In the genomic region with DNA sequence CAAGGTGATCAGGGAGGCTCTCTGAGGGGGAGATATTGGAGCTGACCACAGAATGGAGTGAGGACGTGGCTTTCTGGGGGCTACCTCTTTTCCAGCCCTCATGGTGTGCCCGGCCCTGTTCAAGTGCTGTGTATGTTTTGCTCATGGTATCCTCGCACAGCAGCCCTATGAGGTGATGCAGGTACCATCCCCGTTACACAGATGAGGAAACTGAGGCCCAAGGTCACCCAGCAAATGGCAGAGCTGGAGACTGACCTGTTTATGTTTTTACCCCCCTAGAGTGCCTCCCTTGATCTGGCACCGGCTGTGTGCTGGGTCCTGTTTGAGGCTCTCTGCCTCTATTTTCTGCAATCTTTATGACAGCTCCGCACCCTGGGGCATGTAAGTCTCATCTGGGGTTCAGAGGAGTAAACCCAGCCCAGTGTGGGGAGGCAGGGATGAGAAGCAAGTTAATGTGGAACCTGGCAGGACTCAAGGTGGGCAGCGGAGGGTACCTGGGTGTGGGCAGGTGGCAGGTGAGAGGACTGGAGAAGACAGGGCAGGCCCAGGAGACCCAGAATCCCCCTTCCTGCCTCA, we compare ENCODE assay signal across 27 cellular contexts. TPM values are rescaled to one million over a fixed set of nuclear protein-coding genes. Genes with fewer than 3 reads are reported as not detected.
"Had no signal": no experiment of that assay in that cellular context is flagged by ENCODE, and none has a peak within 500 bp of the region (broad histone marks: within the 10 kb centered on the region; RNA-seq: fewer than 3 reads in every experiment).

No MANE protein-coding gene starts in this region.

- H3K4me3 ChIP-seq: esophagus squamous epithelium, gastrocnemius medialis, left lung, pancreas, sigmoid colon, testis, upper lobe of left lung had no signal

- H3K4me1 Mint-ChIP-seq: activated CD4-positive, alpha-beta T cell treated with anti-CD3 and anti-CD28 coated beads, Interleukin-2, amount 10 ng/mL, durations not matched to agents 7 days and 5 days; activated CD8-positive, alpha-beta memory T cell treated with anti-CD3 and anti-CD28 coated beads, Interleukin-2, amount 10 ng/mL, durations not matched to agents 7 days and 5 days; activated naive CD4-positive, alpha-beta T cell treated with anti-CD3 and anti-CD28 coated beads, Interleukin-2, amount 10 ng/mL, durations not matched to agents 7 days and 5 days; nephron; T-cell had no signal

- H3K4me3 Mint-ChIP-seq: activated CD4-positive, alpha-beta T cell treated with anti-CD3 and anti-CD28 coated beads, Interleukin-2, amount 10 ng/mL, durations not matched to agents 7 days and 5 days; activated CD8-positive, alpha-beta memory T cell treated with anti-CD3 and anti-CD28 coated beads, Interleukin-2, amount 10 ng/mL, durations not matched to agents 7 days and 5 days; activated CD8-positive, alpha-beta T cell treated with anti-CD3 and anti-CD28 coated beads for 36 hours; activated naive CD4-positive, alpha-beta T cell treated with anti-CD3 and anti-CD28 coated beads, Interleukin-2, amount 10 ng/mL, durations not matched to agents 7 days and 5 days; effector memory CD8-positive, alpha-beta T cell; nephron; stimulated activated naive B cell treated with anti-CD40 and anti-IgM and Interleukin-4, amounts not matched to agents 10 μg/mL and 1 μg/mL and 100 μg/mL, for 72 hours; T-cell; T-helper 2 cell treated with Interferon-gamma antibody and Interleukin-4, amounts not matched to agents 5 μg/mL and 100 μg/mL, for 36 hours had no signal

- FAIRE-seq: kidney, pancreas, TTC549 had no signal

- H3K27me3 ChIP-seq: gastrocnemius medialis, left lung, pancreas, sigmoid colon, testis, upper lobe of left lung had no signal

- H3K9me3 Mint-ChIP-seq: activated CD4-positive, alpha-beta T cell treated with anti-CD3 and anti-CD28 coated beads, Interleukin-2, amount 10 ng/mL, durations not matched to agents 7 days and 5 days; activated CD8-positive, alpha-beta T cell treated with anti-CD3 and anti-CD28 coated beads for 36 hours; activated naive CD4-positive, alpha-beta T cell treated with anti-CD3 and anti-CD28 coated beads, Interleukin-2, amount 10 ng/mL, durations not matched to agents 7 days and 5 days; effector memory CD8-positive, alpha-beta T cell; nephron; stimulated activated naive B cell treated with anti-CD40 and anti-IgM and Interleukin-4, amounts not matched to agents 10 μg/mL and 1 μg/mL and 100 μg/mL, for 72 hours; T-cell; T-helper 2 cell treated with Interferon-gamma antibody and Interleukin-4, amounts not matched to agents 5 μg/mL and 100 μg/mL, for 36 hours had no signal

- ATAC-seq: activated CD8-positive, alpha-beta memory T cell treated with anti-CD3 and anti-CD28 coated beads, Interleukin-2, amount 10 ng/mL, durations not matched to agents 7 days and 5 days; activated CD8-positive, alpha-beta T cell treated with anti-CD3 and anti-CD28 coated beads for 36 hours; effector memory CD8-positive, alpha-beta T cell; gastrocnemius medialis; stimulated activated naive B cell treated with anti-CD40 and anti-IgM and Interleukin-4, amounts not matched to agents 10 μg/mL and 1 μg/mL and 100 μg/mL, for 72 hours; T-cell had no signal

- H3K27me3 Mint-ChIP-seq: activated CD4-positive, alpha-beta T cell treated with anti-CD3 and anti-CD28 coated beads, Interleukin-2, amount 10 ng/mL, durations not matched to agents 7 days and 5 days; activated CD8-positive, alpha-beta T cell treated with anti-CD3 and anti-CD28 coated beads for 36 hours had no signal

- DNase-seq: activated CD4-positive, alpha-beta T cell treated with anti-CD3 and anti-CD28 coated beads, Interleukin-2, amount 10 ng/mL, durations not matched to agents 7 days and 5 days; activated CD4-positive, CD25-positive, alpha-beta regulatory T cell treated with anti-CD3 and anti-CD28 coated beads, Interleukin-2, amount 50 U/mL, for 72 hours; activated CD8-positive, alpha-beta memory T cell treated with anti-CD3 and anti-CD28 coated beads, Interleukin-2, amount 10 ng/mL, durations not matched to agents 7 days and 5 days; activated CD8-positive, alpha-beta T cell treated with anti-CD3 and anti-CD28 coated beads for 36 hours; activated effector memory CD4-positive, alpha-beta T cell treated with anti-CD3 and anti-CD28 coated beads, Interleukin-2, amount 50 U/mL, for 16 hours; activated naive CD4-positive, alpha-beta T cell treated with anti-CD3 and anti-CD28 coated beads, Interleukin-2, amount 10 ng/mL, durations not matched to agents 7 days and 5 days; activated T-cell treated with anti-CD3 and anti-CD28 coated beads for 4 hours; amygdala; effector memory CD8-positive, alpha-beta T cell; esophagus squamous epithelium; gastrocnemius medialis; kidney; sigmoid colon; stimulated activated CD4-positive, alpha-beta T cell treated with anti-CD3 and anti-CD28 coated beads, Interleukin-2, amount 100 ng/mL, for 48 hours; stimulated activated CD8-positive, alpha-beta memory T cell treated with anti-CD3 and anti-CD28 coated beads, Interleukin-4, amount 100 ng/mL, for 48 hours; stimulated activated naive B cell treated with anti-CD40 and anti-IgM and Interleukin-4, amounts not matched to agents 10 μg/mL and 1 μg/mL and 100 μg/mL, for 72 hours; T-cell; testis had no signal

- H3K9me3 ChIP-seq: esophagus squamous epithelium, gastrocnemius medialis, left lung, pancreas, sigmoid colon, testis, upper lobe of left lung had no signal

- H3K36me3 Mint-ChIP-seq: activated CD8-positive, alpha-beta memory T cell treated with anti-CD3 and anti-CD28 coated beads, Interleukin-2, amount 10 ng/mL, durations not matched to agents 7 days and 5 days; activated naive CD4-positive, alpha-beta T cell treated with anti-CD3 and anti-CD28 coated beads, Interleukin-2, amount 10 ng/mL, durations not matched to agents 7 days and 5 days; stimulated activated naive B cell treated with anti-CD40 and anti-IgM and Interleukin-4, amounts not matched to agents 10 μg/mL and 1 μg/mL and 100 μg/mL, for 72 hours had no signal

- H3K27ac Mint-ChIP-seq: activated CD4-positive, alpha-beta T cell treated with anti-CD3 and anti-CD28 coated beads, Interleukin-2, amount 10 ng/mL, durations not matched to agents 7 days and 5 days; activated CD8-positive, alpha-beta memory T cell treated with anti-CD3 and anti-CD28 coated beads, Interleukin-2, amount 10 ng/mL, durations not matched to agents 7 days and 5 days; activated CD8-positive, alpha-beta T cell treated with anti-CD3 and anti-CD28 coated beads for 36 hours; activated naive CD4-positive, alpha-beta T cell treated with anti-CD3 and anti-CD28 coated beads, Interleukin-2, amount 10 ng/mL, durations not matched to agents 7 days and 5 days; nephron; stimulated activated naive B cell treated with anti-CD40 and anti-IgM and Interleukin-4, amounts not matched to agents 10 μg/mL and 1 μg/mL and 100 μg/mL, for 72 hours; T-cell; T-helper 2 cell treated with Interferon-gamma antibody and Interleukin-4, amounts not matched to agents 5 μg/mL and 100 μg/mL, for 36 hours had no signal

- H3K36me3 ChIP-seq: esophagus squamous epithelium, gastrocnemius medialis, left lung, pancreas, sigmoid colon, upper lobe of left lung, WERI-Rb-1 had no signal

- H3K27ac ChIP-seq: esophagus squamous epithelium, gastrocnemius medialis, left lung, sigmoid colon, testis, upper lobe of left lung, WERI-Rb-1 had no signal

- H3K4me1 ChIP-seq: esophagus squamous epithelium, gastrocnemius medialis, left lung, sigmoid colon, testis, upper lobe of left lung had no signal

RNA-seq across cellular contexts. Expression of gene SGSM1, which starts 20.8 kb away (rescaled TPM):
- total RNA-seq: myocyte had no signal

RNA-seq across cellular contexts. Expression of gene PIWIL3, which starts 52.3 kb away (rescaled TPM):
- total RNA-seq: activated CD4-positive, alpha-beta T cell treated with anti-CD3 and anti-CD28 coated beads, Interleukin-2, amount 10 ng/mL, durations not matched to agents 7 days and 5 days; activated CD8-positive, alpha-beta memory T cell treated with anti-CD3 and anti-CD28 coated beads, Interleukin-2, amount 10 ng/mL, durations not matched to agents 7 days and 5 days; activated CD8-positive, alpha-beta T cell treated with anti-CD3 and anti-CD28 coated beads for 36 hours; esophagus squamous epithelium; gastrocnemius medialis; kidney; left lung; lung microvascular endothelial cell; myocyte; pancreas; sigmoid colon; T-cell; upper lobe of left lung had no signal
- polyA plus RNA-seq: pancreas, sigmoid colon had no signal
